ENCODE assay signal across 8 cellular contexts in genomic region chr2:74001781-74002514, GRCh38. TPM values are rescaled to one million over a fixed set of nuclear protein-coding genes. Genes with fewer than 3 reads are reported as not detected.
DNase-seq lines count a peak whose midpoint lies in the region; ATAC-seq and TF ChIP-seq lines count a peak whose summit lies in the region.

No MANE protein-coding gene starts in this region.

- 13 to 16% (median 14%) methylated on average over 16 to 24 of the region's 24 CpGs for WGBS in psoas muscle, 3 donors

- peaks cover 42% of the 10 kb centered on the region for H3K4me1 Mint-ChIP-seq in endothelial cell (ENCODE audit: unreplicated experiment)

- H3K9me3 Mint-ChIP-seq in endothelial cell (ENCODE audit: unreplicated experiment) = no peaks in the 10 kb centered on the region

- no peaks in the 10 kb centered on the region for H3K27me3 ChIP-seq in Karpas-422 (ENCODE audit: low read length)
- H3K27me3 ChIP-seq in psoas muscle (ENCODE audit: insufficient read depth in 3 of 3, low read length in 2 of 3) = no peaks in the 10 kb centered on the region

- peaks cover 11% of the 10 kb centered on the region for H3K27me3 Mint-ChIP-seq in endothelial cell (ENCODE audit: unreplicated experiment)

- peaks cover 49% of the 10 kb centered on the region for H3K79me2 ChIP-seq in Karpas-422 (ENCODE audit: low read length)

- ATAC-seq in GM21529 (IDR thresholded peaks at IDR 0.05; ENCODE audit: unreplicated experiment) (peak; percentile 38), psoas muscle (peak in 3 of 4 donors; percentile 38 to 62 (median 42))

- H2AFZ ChIP-seq in Karpas-422 (ENCODE audit: low read length) = no peak overlapping the region

- TF ChIP-seq CTCF in GM12873 (IDR thresholded peaks at IDR 0.05; ENCODE audit: insufficient read depth, low read depth, low read length, missing control alignments) (peak; percentile 4), endothelial cell (IDR thresholded peaks at IDR 0.05; ENCODE audit: unreplicated experiment) (no peak), psoas muscle (IDR thresholded peaks at IDR 0.05) (no peak), GM10266 (IDR thresholded peaks at IDR 0.05; ENCODE audit: control insufficient read depth, insufficient read depth, low read depth, missing control alignments) (no peak)

- H3K9me2 ChIP-seq in Karpas-422 (replicated peaks; ENCODE audit: insufficient read depth, low read length) = no peaks in the 10 kb centered on the region

- H3K27ac ChIP-seq in Karpas-422 (ENCODE audit: low read length) (no peak overlapping the region), psoas muscle (no peak overlapping the region)

- intact Hi-C loops in psoas muscle (cut with DNase I) = no loop called here

- DNase-seq in Karpas-422 = no peak
- DNase-seq in endothelial cell (ENCODE audit: low spot score) = no peak
- DNase-seq in psoas muscle = no peak
- DNase-seq in NOMO-1 (lab: John Stamatoyannopoulos, UW; ENCODE audit: unreplicated experiment in 2 of 2) = no peak
- DNase-seq in dermis blood vessel endothelial cell = no peak
- DNase-seq in GM10266 (ENCODE audit: extremely low spot score) = no peak

- H3K4me3 Mint-ChIP-seq in endothelial cell (ENCODE audit: unreplicated experiment) = peak overlapping the region; percentile 73

- peaks cover 20% of the 10 kb centered on the region for H3K4me1 ChIP-seq in Karpas-422 (ENCODE audit: low read length)
- H3K4me1 ChIP-seq in psoas muscle = peaks cover 10% of the 10 kb centered on the region

- H3K9me3 ChIP-seq in Karpas-422 (ENCODE audit: low read length) (no peaks in the 10 kb centered on the region), psoas muscle (no peaks in the 10 kb centered on the region)

- H3K36me3 ChIP-seq in Karpas-422 (ENCODE audit: insufficient read depth, low read length) (0 out of 2 replicates have a peak, but pooled peaks cover 4% of the 10 kb centered on the region), psoas muscle (ENCODE audit: insufficient read depth in 1 of 2, low read depth in 1 of 2) (no peaks in the 10 kb centered on the region)

- no peak overlapping the region for H3K27ac Mint-ChIP-seq in endothelial cell (ENCODE audit: unreplicated experiment)

- H3K9ac ChIP-seq in Karpas-422 (ENCODE audit: low read length) = peak overlapping the region; percentile 68

- H3K4me3 ChIP-seq in Karpas-422 (ENCODE audit: low read length) (peak overlapping the region; percentile 68), psoas muscle (peak overlapping the region; percentile 73)

- H3K36me3 Mint-ChIP-seq in endothelial cell (ENCODE audit: low read depth, unreplicated experiment) = peaks cover 15% of the 10 kb centered on the region

- H4K20me1 ChIP-seq in Karpas-422 (ENCODE audit: insufficient read depth, low read depth, low read length) = peaks cover 84% of the 10 kb centered on the region

- H3K4me2 ChIP-seq in Karpas-422 (ENCODE audit: low read depth, low read length, poor library complexity, severe bottlenecking) = peak overlapping the region; percentile 93

RNA-seq across cellular contexts. Expression of gene TET3, which starts 17.2 kb away (rescaled TPM):
- total RNA-seq in Karpas-422 (2014; rRNA removed; shearing (Covaris generic); ENCODE audit: low replicate concordance) = 11.6 and 13.6 TPM in 2 replicates
- total RNA-seq in endothelial cell (ENCODE audit: unreplicated experiment) = 23.0 TPM
- 1 to 10 TPM; 1.7 to 4.8 (median 3.9) TPM for total RNA-seq in psoas muscle
- polyA plus RNA-seq in psoas muscle = 10 to 100 TPM in 1 of 3 donors, 1 to 10 TPM in 1, under 1 TPM in 1; 0.56 to 11.2 (median 1.0) TPM
- 7.0 and 8.7 TPM in 2 replicates for total RNA-seq in dermis blood vessel endothelial cell
